1 cellular context compared by ENCODE assay signal in genomic region chr6:126075335-126076071, GRCh38.
TF ChIP-seq lines count a peak whose summit lies in the region.

No MANE protein-coding gene starts in this region.

TF ChIP-seq in K562, 482 proteins besides CTCF, POLR2A, EP300 and RAD21 (continued from another document and continues in another):
- TF ChIP-seq ZNF639 (CRISPR knock-in tag; conservative IDR thresholded peaks at IDR 0.05 in 1 of 2, IDR thresholded peaks at IDR 0.05 in 1 of 2) (0 out of 4 replicates have a peak, but pooled peaks of 1 of the 2 experiments have one; percentile 31), ZNF449 (CRISPR knock-in tag; IDR thresholded peaks at IDR 0.05) (no peak), USF2 (CRISPR knock-in tag; IDR thresholded peaks at IDR 0.05) (peak; percentile 61), ELF1 (tag; IDR thresholded peaks at IDR 0.05) (no peak), GTF2F1 (IDR thresholded peaks at IDR 0.05; ENCODE audit: low read depth, low read length) (no peak), CBFA2T2 (conservative IDR thresholded peaks at IDR 0.05) (peak; percentile 21; the same call in 1 of the 2 replicates), L3MBTL2 (IDR thresholded peaks at IDR 0.05) (peak; percentile 80), HDAC8 (tag; IDR thresholded peaks at IDR 0.05) (0 out of 2 replicates have a peak, but pooled peaks have one; percentile 8), RBM22 (IDR thresholded peaks at IDR 0.05; ENCODE audit: low read depth, low read length, poor library complexity, severe bottlenecking) (no peak), SPI1 (IDR thresholded peaks at IDR 0.05; ENCODE audit: borderline replicate concordance, low read depth, low read length) (no peak), ZNF311 (CRISPR knock-in tag; IDR thresholded peaks at IDR 0.05) (peak; percentile 44; the same call in 1 of the 2 replicates), TFE3 (CRISPR knock-in tag; IDR thresholded peaks at IDR 0.05) (no peak), RFX1 (IDR thresholded peaks at IDR 0.05) (no peak), RFX5 (IDR thresholded peaks at IDR 0.05; ENCODE audit: low read depth, low read length) (no peak), MYC (IDR thresholded peaks at IDR 0.05; ENCODE audit: low read depth, low read length) (peak; percentile 61; the same call in 1 of the 2 replicates), MYC (CRISPR knock-in tag; IDR thresholded peaks at IDR 0.05; ENCODE audit: borderline replicate concordance, low read depth) (0 out of 2 replicates have a peak, but pooled peaks have one; percentile 22), ZNF583 (CRISPR knock-in tag; IDR thresholded peaks at IDR 0.05) (0 out of 2 replicates have a peak, but pooled peaks have one; percentile 50), ASH1L (IDR thresholded peaks at IDR 0.05; ENCODE audit: borderline replicate concordance, low read depth, partially characterized antibody) (no peak), E2F3 (CRISPR knock-in tag; IDR thresholded peaks at IDR 0.05) (no peak), ZNF384 (IDR thresholded peaks at IDR 0.05; ENCODE audit: low read depth, low read length) (no peak), IFI16 (CRISPR knock-in tag; IDR thresholded peaks at IDR 0.05) (no peak), FOXK2 (conservative IDR thresholded peaks at IDR 0.05 in 1 of 2, IDR thresholded peaks at IDR 0.05 in 1 of 2; ENCODE audit: low read depth in 2 of 2) (no peak), TEAD4 (IDR thresholded peaks at IDR 0.05; ENCODE audit: low read length) (peak; percentile 60), TEAD4 (CRISPR knock-in tag; IDR thresholded peaks at IDR 0.05; ENCODE audit: borderline replicate concordance) (no peak), ELK3 (CRISPR knock-in tag; IDR thresholded peaks at IDR 0.05) (no peak), KLF10 (CRISPR knock-in tag; IDR thresholded peaks at IDR 0.05) (no peak), CC2D1A (IDR thresholded peaks at IDR 0.05) (peak; percentile 80), DPF2 (IDR thresholded peaks at IDR 0.05) (peak; percentile 35; the same call in 1 of the 2 replicates), NR2C2 (CRISPR knock-in tag; IDR thresholded peaks at IDR 0.05) (no peak), NR2C2 (tag; IDR thresholded peaks at IDR 0.05) (no peak), ARID3B (CRISPR knock-in tag; IDR thresholded peaks at IDR 0.05; ENCODE audit: borderline replicate concordance) (no peak), SP2 (IDR thresholded peaks at IDR 0.05; ENCODE audit: extremely low read depth, low read depth, low read length, poor library complexity, severe bottlenecking) (no peak), FOXM1 (IDR thresholded peaks at IDR 0.05; ENCODE audit: low read depth) (peak; percentile 55), FOXM1 (CRISPR knock-in tag; IDR thresholded peaks at IDR 0.05; ENCODE audit: low read depth) (no peak), ZNF696 (CRISPR knock-in tag; conservative IDR thresholded peaks at IDR 0.05) (no peak), ZBTB17 (CRISPR knock-in tag; IDR thresholded peaks at IDR 0.05) (no peak)
- TF ChIP-seq, protein P1, sequence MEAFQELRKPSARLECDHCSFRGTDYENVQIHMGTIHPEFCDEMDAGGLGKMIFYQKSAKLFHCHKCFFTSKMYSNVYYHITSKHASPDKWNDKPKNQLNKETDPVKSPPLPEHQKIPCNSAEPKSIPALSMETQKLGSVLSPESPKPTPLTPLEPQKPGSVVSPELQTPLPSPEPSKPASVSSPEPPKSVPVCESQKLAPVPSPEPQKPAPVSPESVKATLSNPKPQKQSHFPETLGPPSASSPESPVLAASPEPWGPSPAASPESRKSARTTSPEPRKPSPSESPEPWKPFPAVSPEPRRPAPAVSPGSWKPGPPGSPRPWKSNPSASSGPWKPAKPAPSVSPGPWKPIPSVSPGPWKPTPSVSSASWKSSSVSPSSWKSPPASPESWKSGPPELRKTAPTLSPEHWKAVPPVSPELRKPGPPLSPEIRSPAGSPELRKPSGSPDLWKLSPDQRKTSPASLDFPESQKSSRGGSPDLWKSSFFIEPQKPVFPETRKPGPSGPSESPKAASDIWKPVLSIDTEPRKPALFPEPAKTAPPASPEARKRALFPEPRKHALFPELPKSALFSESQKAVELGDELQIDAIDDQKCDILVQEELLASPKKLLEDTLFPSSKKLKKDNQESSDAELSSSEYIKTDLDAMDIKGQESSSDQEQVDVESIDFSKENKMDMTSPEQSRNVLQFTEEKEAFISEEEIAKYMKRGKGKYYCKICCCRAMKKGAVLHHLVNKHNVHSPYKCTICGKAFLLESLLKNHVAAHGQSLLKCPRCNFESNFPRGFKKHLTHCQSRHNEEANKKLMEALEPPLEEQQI (IDR thresholded peaks at IDR 0.05) = peak; percentile 86
- TF ChIP-seq, protein P2, sequence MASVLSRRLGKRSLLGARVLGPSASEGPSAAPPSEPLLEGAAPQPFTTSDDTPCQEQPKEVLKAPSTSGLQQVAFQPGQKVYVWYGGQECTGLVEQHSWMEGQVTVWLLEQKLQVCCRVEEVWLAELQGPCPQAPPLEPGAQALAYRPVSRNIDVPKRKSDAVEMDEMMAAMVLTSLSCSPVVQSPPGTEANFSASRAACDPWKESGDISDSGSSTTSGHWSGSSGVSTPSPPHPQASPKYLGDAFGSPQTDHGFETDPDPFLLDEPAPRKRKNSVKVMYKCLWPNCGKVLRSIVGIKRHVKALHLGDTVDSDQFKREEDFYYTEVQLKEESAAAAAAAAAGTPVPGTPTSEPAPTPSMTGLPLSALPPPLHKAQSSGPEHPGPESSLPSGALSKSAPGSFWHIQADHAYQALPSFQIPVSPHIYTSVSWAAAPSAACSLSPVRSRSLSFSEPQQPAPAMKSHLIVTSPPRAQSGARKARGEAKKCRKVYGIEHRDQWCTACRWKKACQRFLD (CRISPR knock-in tag; IDR thresholded peaks at IDR 0.05) = no peak
- TF ChIP-seq, protein P3, sequence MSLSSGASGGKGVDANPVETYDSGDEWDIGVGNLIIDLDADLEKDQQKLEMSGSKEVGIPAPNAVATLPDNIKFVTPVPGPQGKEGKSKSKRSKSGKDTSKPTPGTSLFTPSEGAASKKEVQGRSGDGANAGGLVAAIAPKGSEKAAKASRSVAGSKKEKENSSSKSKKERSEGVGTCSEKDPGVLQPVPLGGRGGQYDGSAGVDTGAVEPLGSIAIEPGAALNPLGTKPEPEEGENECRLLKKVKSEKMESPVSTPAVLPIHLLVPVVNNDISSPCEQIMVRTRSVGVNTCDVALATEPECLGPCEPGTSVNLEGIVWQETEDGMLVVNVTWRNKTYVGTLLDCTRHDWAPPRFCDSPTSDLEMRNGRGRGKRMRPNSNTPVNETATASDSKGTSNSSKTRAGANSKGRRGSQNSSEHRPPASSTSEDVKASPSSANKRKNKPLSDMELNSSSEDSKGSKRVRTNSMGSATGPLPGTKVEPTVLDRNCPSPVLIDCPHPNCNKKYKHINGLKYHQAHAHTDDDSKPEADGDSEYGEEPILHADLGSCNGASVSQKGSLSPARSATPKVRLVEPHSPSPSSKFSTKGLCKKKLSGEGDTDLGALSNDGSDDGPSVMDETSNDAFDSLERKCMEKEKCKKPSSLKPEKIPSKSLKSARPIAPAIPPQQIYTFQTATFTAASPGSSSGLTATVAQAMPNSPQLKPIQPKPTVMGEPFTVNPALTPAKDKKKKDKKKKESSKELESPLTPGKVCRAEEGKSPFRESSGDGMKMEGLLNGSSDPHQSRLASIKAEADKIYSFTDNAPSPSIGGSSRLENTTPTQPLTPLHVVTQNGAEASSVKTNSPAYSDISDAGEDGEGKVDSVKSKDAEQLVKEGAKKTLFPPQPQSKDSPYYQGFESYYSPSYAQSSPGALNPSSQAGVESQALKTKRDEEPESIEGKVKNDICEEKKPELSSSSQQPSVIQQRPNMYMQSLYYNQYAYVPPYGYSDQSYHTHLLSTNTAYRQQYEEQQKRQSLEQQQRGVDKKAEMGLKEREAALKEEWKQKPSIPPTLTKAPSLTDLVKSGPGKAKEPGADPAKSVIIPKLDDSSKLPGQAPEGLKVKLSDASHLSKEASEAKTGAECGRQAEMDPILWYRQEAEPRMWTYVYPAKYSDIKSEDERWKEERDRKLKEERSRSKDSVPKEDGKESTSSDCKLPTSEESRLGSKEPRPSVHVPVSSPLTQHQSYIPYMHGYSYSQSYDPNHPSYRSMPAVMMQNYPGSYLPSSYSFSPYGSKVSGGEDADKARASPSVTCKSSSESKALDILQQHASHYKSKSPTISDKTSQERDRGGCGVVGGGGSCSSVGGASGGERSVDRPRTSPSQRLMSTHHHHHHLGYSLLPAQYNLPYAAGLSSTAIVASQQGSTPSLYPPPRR (CRISPR knock-in tag; IDR thresholded peaks at IDR 0.05; ENCODE audit: borderline replicate concordance) = no peak
- TF ChIP-seq, protein P4, sequence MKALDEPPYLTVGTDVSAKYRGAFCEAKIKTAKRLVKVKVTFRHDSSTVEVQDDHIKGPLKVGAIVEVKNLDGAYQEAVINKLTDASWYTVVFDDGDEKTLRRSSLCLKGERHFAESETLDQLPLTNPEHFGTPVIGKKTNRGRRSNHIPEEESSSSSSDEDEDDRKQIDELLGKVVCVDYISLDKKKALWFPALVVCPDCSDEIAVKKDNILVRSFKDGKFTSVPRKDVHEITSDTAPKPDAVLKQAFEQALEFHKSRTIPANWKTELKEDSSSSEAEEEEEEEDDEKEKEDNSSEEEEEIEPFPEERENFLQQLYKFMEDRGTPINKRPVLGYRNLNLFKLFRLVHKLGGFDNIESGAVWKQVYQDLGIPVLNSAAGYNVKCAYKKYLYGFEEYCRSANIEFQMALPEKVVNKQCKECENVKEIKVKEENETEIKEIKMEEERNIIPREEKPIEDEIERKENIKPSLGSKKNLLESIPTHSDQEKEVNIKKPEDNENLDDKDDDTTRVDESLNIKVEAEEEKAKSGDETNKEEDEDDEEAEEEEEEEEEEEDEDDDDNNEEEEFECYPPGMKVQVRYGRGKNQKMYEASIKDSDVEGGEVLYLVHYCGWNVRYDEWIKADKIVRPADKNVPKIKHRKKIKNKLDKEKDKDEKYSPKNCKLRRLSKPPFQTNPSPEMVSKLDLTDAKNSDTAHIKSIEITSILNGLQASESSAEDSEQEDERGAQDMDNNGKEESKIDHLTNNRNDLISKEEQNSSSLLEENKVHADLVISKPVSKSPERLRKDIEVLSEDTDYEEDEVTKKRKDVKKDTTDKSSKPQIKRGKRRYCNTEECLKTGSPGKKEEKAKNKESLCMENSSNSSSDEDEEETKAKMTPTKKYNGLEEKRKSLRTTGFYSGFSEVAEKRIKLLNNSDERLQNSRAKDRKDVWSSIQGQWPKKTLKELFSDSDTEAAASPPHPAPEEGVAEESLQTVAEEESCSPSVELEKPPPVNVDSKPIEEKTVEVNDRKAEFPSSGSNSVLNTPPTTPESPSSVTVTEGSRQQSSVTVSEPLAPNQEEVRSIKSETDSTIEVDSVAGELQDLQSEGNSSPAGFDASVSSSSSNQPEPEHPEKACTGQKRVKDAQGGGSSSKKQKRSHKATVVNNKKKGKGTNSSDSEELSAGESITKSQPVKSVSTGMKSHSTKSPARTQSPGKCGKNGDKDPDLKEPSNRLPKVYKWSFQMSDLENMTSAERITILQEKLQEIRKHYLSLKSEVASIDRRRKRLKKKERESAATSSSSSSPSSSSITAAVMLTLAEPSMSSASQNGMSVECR (CRISPR knock-in tag; IDR thresholded peaks at IDR 0.05) = no peak
